ENCODE assay signal across 12 cellular contexts in the genomic region with DNA sequence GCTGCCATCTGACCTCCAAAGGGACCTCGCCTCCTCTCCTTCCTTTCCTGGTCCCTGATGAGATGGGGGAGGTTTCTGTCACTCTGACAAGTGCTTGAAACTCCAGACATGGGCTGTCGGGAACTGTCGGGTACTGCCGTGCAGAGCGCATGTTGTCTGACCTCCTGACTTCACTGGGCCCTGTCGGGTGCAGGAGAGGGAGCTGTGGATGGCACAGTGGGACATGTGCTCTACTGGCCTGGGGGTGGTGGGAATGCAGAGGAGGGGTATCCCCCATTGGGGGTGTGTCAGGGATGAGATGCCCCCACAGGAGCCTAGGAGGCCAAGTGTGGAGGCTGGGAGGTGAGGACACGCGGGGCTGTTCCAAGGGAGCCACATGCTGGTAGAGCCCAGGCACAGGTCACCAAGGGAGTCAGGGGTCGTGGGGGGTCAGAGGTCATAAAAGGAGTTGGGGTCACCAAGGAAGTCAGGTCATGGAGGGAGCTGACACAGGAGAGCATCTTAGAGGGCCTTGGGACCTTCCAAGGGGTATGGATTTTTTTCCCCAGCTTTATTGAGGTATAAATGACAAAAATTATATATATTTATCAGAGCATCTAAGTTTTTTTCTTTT. TPM values are rescaled to one million over a fixed set of nuclear protein-coding genes. Genes with fewer than 3 reads are reported as not detected.
A peak's percentile ranks its signal among the peaks of the same experiment; 100 is the strongest.
DNase-seq lines count a peak whose midpoint lies in the region; ATAC-seq, FAIRE-seq and TF ChIP-seq lines count a peak whose summit lies in the region.
"Had no signal": no experiment of that assay in that cellular context is flagged by ENCODE, and none has a peak within 500 bp of the region (broad histone marks: within the 10 kb centered on the region; RNA-seq: fewer than 3 reads in every experiment).

No MANE protein-coding gene starts in this region.

- CTCF ChIA-PET in Calu3 (lab: Charles Lee): no interaction called here

- peak overlapping the region; percentile 97 for H3K27ac ChIP-seq in astrocyte (ENCODE audit: low read depth, low read length)
- peak overlapping the region; percentile 88 to 95 for H3K27ac ChIP-seq in tibial artery

- H3K27ac Mint-ChIP-seq in astrocyte (ENCODE audit: unreplicated experiment) (no peak overlapping the region), neural crest cell (ENCODE audit: unreplicated experiment) (peak overlapping the region; percentile 84), endothelial cell (ENCODE audit: unreplicated experiment) (no peak overlapping the region), Calu3 (ENCODE audit: unreplicated experiment) (no peak overlapping the region)

- DNase-seq in astrocyte (ENCODE audit: low read depth) (no peak), Right ventricle myocardium superior (peak; percentile 52), neural crest cell (ENCODE audit: low read depth, low spot score) (peak; percentile 35), tibial artery (peak in 1 of 2 donors; percentile 85), endothelial cell (ENCODE audit: low spot score) (no peak), Calu3 (no peak), UCSD-AML1 (lab: John Stamatoyannopoulos, UW; ENCODE audit: unreplicated experiment) (no peak)
- DNase-seq: NCI-H1930, T-helper 2 cell had no signal

- H3K4me1 ChIP-seq in astrocyte (ENCODE audit: insufficient read depth, low read length): peaks cover 24% of the 10 kb centered on the region
- peaks cover 12 to 72% (median 56%) of the 10 kb centered on the region in 4 donors for H3K4me1 ChIP-seq in tibial artery

- no peak for TF ChIP-seq CTCF in astrocyte (IDR thresholded peaks at IDR 0.05; ENCODE audit: insufficient read depth, low read depth, low read length)
- no peak for TF ChIP-seq CTCF in neural crest cell (conservative IDR thresholded peaks at IDR 0.05)
- TF ChIP-seq CTCF in tibial artery (IDR thresholded peaks at IDR 0.05): no peak
- no peak for TF ChIP-seq CTCF in endothelial cell (IDR thresholded peaks at IDR 0.05; ENCODE audit: unreplicated experiment)
- TF ChIP-seq CTCF in Calu3 (IDR thresholded peaks at IDR 0.05; ENCODE audit: unreplicated experiment): no peak

- H3K4me1 Mint-ChIP-seq in astrocyte (ENCODE audit: low read depth, unreplicated experiment) (peaks cover 4% of the 10 kb centered on the region), neural crest cell (peaks cover 61% of the 10 kb centered on the region), endothelial cell (ENCODE audit: unreplicated experiment) (peaks cover 14% of the 10 kb centered on the region), Calu3 (ENCODE audit: low read depth, unreplicated experiment) (peaks cover 7% of the 10 kb centered on the region)
- H3K4me1 Mint-ChIP-seq: IgD-negative memory B cell had no signal

- intact Hi-C loops in Right ventricle myocardium superior (cut with DNase I) (no loop called here), tibial artery (cut with DNase I; ENCODE audit: low total_unique reads) (loop anchor here (5.0 kb wide), 1 partner anchor 46 kb away; a partner anchor contains a TSS), Calu3 (cut with micrococcal nuclease; ENCODE audit: unreplicated experiment) (no loop called here)

- H3K36me3 ChIP-seq in astrocyte (ENCODE audit: insufficient read depth, low read length) (no peaks in the 10 kb centered on the region), tibial artery (peaks cover 0 to 16% (median 5%) of the 10 kb centered on the region in 3 donors)

- H3K4me3 Mint-ChIP-seq in astrocyte (ENCODE audit: unreplicated experiment) (no peak overlapping the region), neural crest cell (peak overlapping the region; percentile 77), endothelial cell (ENCODE audit: unreplicated experiment) (no peak overlapping the region), Calu3 (ENCODE audit: low read depth, unreplicated experiment) (no peak overlapping the region)
- H3K4me3 Mint-ChIP-seq: IgD-negative memory B cell had no signal

- H3K27me3 ChIP-seq in astrocyte (ENCODE audit: insufficient read depth, low read length) (no peaks in the 10 kb centered on the region), tibial artery (no peaks in the 10 kb centered on the region)

- H3K9ac ChIP-seq in astrocyte (ENCODE audit: low read length): peak overlapping the region; percentile 85

- H3K4me3 ChIP-seq in astrocyte (ENCODE audit: insufficient read depth, low read depth, low read length) (no peak overlapping the region), tibial artery (no peak overlapping the region)

- no peaks in the 10 kb centered on the region for H3K9me3 Mint-ChIP-seq in astrocyte (ENCODE audit: unreplicated experiment)
- no peaks in the 10 kb centered on the region for H3K9me3 Mint-ChIP-seq in neural crest cell
- no peaks in the 10 kb centered on the region for H3K9me3 Mint-ChIP-seq in endothelial cell (ENCODE audit: unreplicated experiment)
- no peaks in the 10 kb centered on the region for H3K9me3 Mint-ChIP-seq in Calu3 (ENCODE audit: low read depth, unreplicated experiment)
- H3K9me3 Mint-ChIP-seq: IgD-negative memory B cell had no signal

- ATAC-seq in Right ventricle myocardium superior (ENCODE audit: poor library complexity) (peak; percentile 7), GM21619 (IDR thresholded peaks at IDR 0.05; ENCODE audit: unreplicated experiment) (no peak)

- BruUV-seq in Calu3 (replicated peaks; lab: Mats Ljungman, UMichigan): no TSS peak

- peak overlapping the region; percentile 71 for H3K4me2 ChIP-seq in astrocyte (ENCODE audit: low read length)

- H3K9me3 ChIP-seq in astrocyte (ENCODE audit: insufficient read depth, low read depth, low read length) (no peaks in the 10 kb centered on the region), tibial artery (no peaks in the 10 kb centered on the region)

- no peak overlapping the region for H2AFZ ChIP-seq in astrocyte (ENCODE audit: low read depth, low read length)

- no peaks in the 10 kb centered on the region for H3K79me2 ChIP-seq in astrocyte (ENCODE audit: insufficient read depth, low read length)

- peaks cover 6% of the 10 kb centered on the region for H4K20me1 ChIP-seq in astrocyte (ENCODE audit: insufficient read depth, low read length)

- H3K27me3 Mint-ChIP-seq in astrocyte (ENCODE audit: low read depth, unreplicated experiment) (no peaks in the 10 kb centered on the region), neural crest cell (ENCODE audit: low read depth) (no peaks in the 10 kb centered on the region), endothelial cell (ENCODE audit: unreplicated experiment) (peaks cover 6% of the 10 kb centered on the region), Calu3 (ENCODE audit: unreplicated experiment) (no peaks in the 10 kb centered on the region)
- H3K27me3 Mint-ChIP-seq: IgD-negative memory B cell had no signal

- H3K36me3 Mint-ChIP-seq in astrocyte (ENCODE audit: low read depth, unreplicated experiment) (peaks cover 20% of the 10 kb centered on the region), neural crest cell (ENCODE audit: low read depth) (no peaks in the 10 kb centered on the region), endothelial cell (ENCODE audit: low read depth, unreplicated experiment) (peaks cover 13% of the 10 kb centered on the region), Calu3 (ENCODE audit: insufficient read depth, unreplicated experiment) (no peaks in the 10 kb centered on the region)

- FAIRE-seq in astrocyte (lab: Jason Lieb, UNC): no peak
- FAIRE-seq: H1 had no signal

RNA-seq across cellular contexts. Expression of a gene that starts 30.9 kb away (rescaled TPM):
- total RNA-seq in astrocyte: 32.3 and 34.2 TPM in 2 replicates
- total RNA-seq in Right ventricle myocardium superior: 90.7 TPM
- total RNA-seq in neural crest cell: 33.4 and 41.8 TPM in 2 replicates
- 18.2 TPM for total RNA-seq in endothelial cell (ENCODE audit: unreplicated experiment)
- total RNA-seq in Calu3 (2022): 19.3 and 30.8 TPM in 2 replicates

RNA-seq across cellular contexts. Expression of a gene that starts 48.5 kb away (rescaled TPM):
- total RNA-seq in astrocyte (73.6 and 74.1 TPM in 2 replicates), Right ventricle myocardium superior (54.7 TPM), neural crest cell (123 and 126 TPM in 2 replicates), endothelial cell (ENCODE audit: unreplicated experiment) (70.8 TPM), Calu3 (2022) (65.8 and 83.1 TPM in 2 replicates)

Comparison
In these comparisons a context has a peak if more than half of its experiments do, and no peak if none do; other contexts are left out.
1. DNase-seq: peak in Right ventricle myocardium superior (single experiment) and neural crest cell (single experiment); none in astrocyte (single experiment), endothelial cell (single experiment), Calu3 (single experiment) and UCSD-AML1 (single experiment).